ENCODE assay signal across 9 cellular contexts in the genomic region with DNA sequence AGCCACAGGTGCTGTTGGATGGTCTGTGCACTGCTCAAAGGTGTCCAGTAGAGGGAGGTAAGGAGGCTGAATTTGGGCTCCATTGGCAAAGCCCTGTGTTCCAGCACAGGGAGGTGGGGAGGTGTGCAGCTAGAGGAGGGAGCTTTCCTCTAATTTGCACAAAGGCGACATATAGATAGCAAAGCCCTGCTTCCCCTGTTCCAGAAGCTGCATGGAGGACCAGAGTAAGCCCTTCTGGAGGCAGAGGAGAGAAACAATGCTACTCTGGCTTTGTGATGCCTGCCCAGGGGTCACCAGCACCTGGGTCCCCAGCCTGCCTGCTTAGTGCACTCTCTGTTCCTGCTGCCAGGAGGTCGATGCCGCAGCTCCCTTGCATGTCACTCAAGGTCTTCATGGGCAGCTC. TPM values are rescaled to one million over a fixed set of nuclear protein-coding genes. Genes with fewer than 3 reads are reported as not detected.
DNase-seq lines count a peak whose midpoint lies in the region; ATAC-seq and TF ChIP-seq lines count a peak whose summit lies in the region.
"Had no signal": no experiment of that assay in that cellular context is flagged by ENCODE, and none has a peak within 500 bp of the region (broad histone marks: within the 10 kb centered on the region; RNA-seq: fewer than 3 reads in every experiment).

No MANE protein-coding gene starts in this region.

- no peaks in the 10 kb centered on the region for H3K9me2 ChIP-seq in OCI-LY1 (ENCODE audit: low read depth, low read length)

- peaks cover 4% of the 10 kb centered on the region for H3K4me1 ChIP-seq in OCI-LY1 (ENCODE audit: insufficient read depth, low read length, severe bottlenecking)

- no peak overlapping the region for H2AFZ ChIP-seq in OCI-LY1 (ENCODE audit: low read length)

- peak; percentile 75; the same call in 1 of the 2 replicates for TF ChIP-seq CTCF in OCI-LY1 (IDR thresholded peaks at IDR 0.05; ENCODE audit: low read length)

- H3K36me3 ChIP-seq in OCI-LY1 (ENCODE audit: insufficient read depth, low read length) = no peaks in the 10 kb centered on the region

- no peaks in the 10 kb centered on the region for H4K20me1 ChIP-seq in OCI-LY1 (ENCODE audit: insufficient read depth, low read length)

- H3K9ac ChIP-seq in OCI-LY1 (ENCODE audit: low read length) = no peak overlapping the region

- H3K9me3 Mint-ChIP-seq in central memory CD8-positive, alpha-beta T cell = no peaks in the 10 kb centered on the region

- peaks cover 5% of the 10 kb centered on the region; the same call in 1 of the 2 replicates for H3K27me3 ChIP-seq in OCI-LY1 (ENCODE audit: insufficient read depth, low read length)

- H3F3A ChIP-seq in OCI-LY1 (ENCODE audit: insufficient read depth, low read length) = no peaks in the 10 kb centered on the region

- H3K9me3 ChIP-seq in OCI-LY1 (ENCODE audit: low read length) = no peaks in the 10 kb centered on the region

- ATAC-seq in HG03108 (IDR thresholded peaks at IDR 0.05; ENCODE audit: unreplicated experiment) = peak; percentile 62
- peak; percentile 43 for ATAC-seq in central memory CD8-positive, alpha-beta T cell (replicated peaks; ENCODE audit: extremely low read depth, poor library complexity, severe bottlenecking)
- ATAC-seq in HG02840 (IDR thresholded peaks at IDR 0.05; ENCODE audit: low FRiP score, unreplicated experiment) = no peak

- DNase-seq in DMS 273 (lab: John Stamatoyannopoulos, UW; ENCODE audit: unreplicated experiment) = peak; percentile 76
- DNase-seq in DMS 273 treated with DMSO at 0.1 percent for 48 hours (lab: John Stamatoyannopoulos, UW) = no peak
- peak; percentile 70 for DNase-seq in GM19238 (ENCODE audit: insufficient read length, low spot score)
- DNase-seq in central memory CD8-positive, alpha-beta T cell (ENCODE audit: low spot score in 2 of 2) = peak in 1 of 2 donors; percentile 12
- peak; percentile 51 for DNase-seq in mesenteric fat pad (ENCODE audit: low spot score)

- H3K4me2 ChIP-seq in OCI-LY1 (ENCODE audit: low read length) = no peak overlapping the region

- no peak overlapping the region for H3K4me3 Mint-ChIP-seq in central memory CD8-positive, alpha-beta T cell
- H3K4me3 Mint-ChIP-seq: activated naive CD8-positive, alpha-beta T cell had no signal

- peaks cover 66% of the 10 kb centered on the region for H3K27me3 Mint-ChIP-seq in central memory CD8-positive, alpha-beta T cell

- H3K36me3 Mint-ChIP-seq in central memory CD8-positive, alpha-beta T cell (ENCODE audit: insufficient read depth) = no peaks in the 10 kb centered on the region
- H3K36me3 Mint-ChIP-seq: activated naive CD8-positive, alpha-beta T cell had no signal

- H3K79me2 ChIP-seq in OCI-LY1 (ENCODE audit: insufficient read depth, low read length) = no peaks in the 10 kb centered on the region

- no peak overlapping the region for H3K27ac Mint-ChIP-seq in central memory CD8-positive, alpha-beta T cell (ENCODE audit: low read depth)
- H3K27ac Mint-ChIP-seq: activated naive CD8-positive, alpha-beta T cell had no signal

- no peak overlapping the region for H3K4me3 ChIP-seq in OCI-LY1 (ENCODE audit: low read depth, low read length, poor library complexity, severe bottlenecking)

- peaks cover 4% of the 10 kb centered on the region for H3K4me1 Mint-ChIP-seq in central memory CD8-positive, alpha-beta T cell

- H3K27ac ChIP-seq in OCI-LY1 (ENCODE audit: low read depth, low read length, poor library complexity, severe bottlenecking) = no peak overlapping the region

RNA-seq across cellular contexts. Expression of a gene that starts 3.4 kb away (rescaled TPM):
- 8.8 TPM for total RNA-seq in mesenteric fat pad
